In the genomic region with DNA sequence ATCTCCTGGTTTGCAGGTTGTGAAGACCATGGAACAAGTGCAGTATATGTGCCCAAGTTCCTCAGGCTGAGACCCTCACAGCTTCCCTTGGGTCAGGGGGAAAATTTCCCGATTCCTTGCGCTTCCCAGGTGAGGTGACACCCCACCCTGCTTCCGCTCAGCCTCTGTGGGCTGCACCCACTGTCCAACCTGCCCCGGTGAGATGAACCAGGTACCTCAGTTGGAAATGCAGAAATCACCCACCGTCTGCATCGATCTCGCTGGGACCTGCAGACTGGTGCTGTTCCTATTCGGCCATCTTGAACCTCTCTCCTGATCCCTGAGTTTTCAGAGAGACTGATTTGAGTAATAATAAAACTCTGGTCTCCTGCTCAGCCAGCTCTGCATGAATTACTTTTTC, we compare ENCODE assay signal across 20 cellular contexts. TPM values are rescaled to one million over a fixed set of nuclear protein-coding genes. Genes with fewer than 3 reads are reported as not detected.
DNase-seq lines count a peak whose midpoint lies in the region; TF ChIP-seq lines count a peak whose summit lies in the region.
"Had no signal": no experiment of that assay in that cellular context is flagged by ENCODE, and none has a peak within 500 bp of the region (broad histone marks: within the 10 kb centered on the region; RNA-seq: fewer than 3 reads in every experiment).

No MANE protein-coding gene starts in this region.

- intact Hi-C loops in sigmoid colon (cut with DNase I): no loop called here

- H3K27me3 Mint-ChIP-seq in H9 (ENCODE audit: low read depth) (peaks cover 9% of the 10 kb centered on the region; the same call in 1 of the 2 replicates), osteocyte (ENCODE audit: unreplicated experiment) (peaks cover 7% of the 10 kb centered on the region)
- peaks cover 33% of the 10 kb centered on the region for H3K27me3 Mint-ChIP-seq in T-helper 2 cell treated with Interferon-gamma antibody and Interleukin-4, amounts not matched to agents 5 μg/mL and 100 μg/mL, for 36 hours (ENCODE audit: low read depth)
- H3K27me3 Mint-ChIP-seq: CD4-positive, alpha-beta T cell had no signal

- H2BK12ac ChIP-seq in H9 (ENCODE audit: insufficient read length, low read depth, low read length): no peak overlapping the region
- H2BK12ac ChIP-seq in mesenchymal stem cell (ENCODE audit: low read length in 2 of 2): no peak overlapping the region

- H3K4me1 ChIP-seq in H9 (ENCODE audit: insufficient read depth, low read length) (no peaks in the 10 kb centered on the region; the same call in 1 of the 2 replicates), mesenchymal stem cell (ENCODE audit: control insufficient read depth, insufficient read depth, low read depth, low read length) (peaks cover 7% of the 10 kb centered on the region), sigmoid colon (no peaks in the 10 kb centered on the region)
- H3K4me1 ChIP-seq: HAP-1 had no signal

- TF ChIP-seq CTCF in H9 (conservative IDR thresholded peaks at IDR 0.05) (no peak), WERI-Rb-1 (IDR thresholded peaks at IDR 0.05; ENCODE audit: low read depth, low read length) (no peak), sigmoid colon (IDR thresholded peaks at IDR 0.05) (no peak), osteocyte (IDR thresholded peaks at IDR 0.05) (no peak)

- H3K36me3 ChIP-seq in WERI-Rb-1 (no peaks in the 10 kb centered on the region), mesenchymal stem cell (ENCODE audit: control insufficient read depth in 1 of 2, insufficient read depth in 2 of 2, low read depth in 1 of 2, low read length in 2 of 2) (no peaks in the 10 kb centered on the region), sigmoid colon (no peaks in the 10 kb centered on the region)
- H3K36me3 ChIP-seq: HAP-1 had no signal

- no peak overlapping the region for H3K18ac ChIP-seq in H9 (ENCODE audit: insufficient read length, low read depth, low read length)
- peak overlapping the region; percentile 21 to 28 for H3K18ac ChIP-seq in mesenchymal stem cell (ENCODE audit: low read depth in 1 of 2, low read length in 2 of 2)

- H3K27ac Mint-ChIP-seq in H9 (peak overlapping the region in 1 of 3 experiments; percentile 55; a peak in 1 of 7 replicates), osteocyte (ENCODE audit: unreplicated experiment) (no peak overlapping the region)
- no peak overlapping the region for H3K27ac Mint-ChIP-seq in T-helper 2 cell treated with Interferon-gamma antibody and Interleukin-4, amounts not matched to agents 5 μg/mL and 100 μg/mL, for 36 hours
- H3K27ac Mint-ChIP-seq: CD4-positive, alpha-beta T cell had no signal

- peaks cover 7 to 8% of the 10 kb centered on the region in 2 experiments; a peak in 2 of 5 replicates for H3K9me3 Mint-ChIP-seq in H9
- no peaks in the 10 kb centered on the region for H3K9me3 Mint-ChIP-seq in osteocyte (ENCODE audit: unreplicated experiment)
- H3K9me3 Mint-ChIP-seq in T-helper 2 cell treated with Interferon-gamma antibody and Interleukin-4, amounts not matched to agents 5 μg/mL and 100 μg/mL, for 36 hours: no peaks in the 10 kb centered on the region
- H3K9me3 Mint-ChIP-seq: CD4-positive, alpha-beta T cell had no signal

- H3T11ph ChIP-seq in H9 (ENCODE audit: low read length): no peak overlapping the region

- H3K27ac ChIP-seq in H9 (ENCODE audit: insufficient read length, low read depth, low read length) (no peak overlapping the region), WERI-Rb-1 (peak overlapping the region; percentile 44), mesenchymal stem cell (ENCODE audit: low read length, poor library complexity, severe bottlenecking) (no peak overlapping the region), sigmoid colon (no peak overlapping the region)
- H3K27ac ChIP-seq: HL-60 had no signal

- H3K4me3 Mint-ChIP-seq in H9 (peak overlapping the region in 1 of 2 experiments; percentile 53; a peak in 2 of 5 replicates), osteocyte (ENCODE audit: unreplicated experiment) (no peak overlapping the region)
- H3K4me3 Mint-ChIP-seq in T-helper 2 cell treated with Interferon-gamma antibody and Interleukin-4, amounts not matched to agents 5 μg/mL and 100 μg/mL, for 36 hours: no peak overlapping the region
- H3K4me3 Mint-ChIP-seq: CD4-positive, alpha-beta T cell had no signal

- H3K4ac ChIP-seq in H9 (ENCODE audit: low read depth, low read length) (no peak overlapping the region), mesenchymal stem cell (ENCODE audit: low read depth in 1 of 2, low read length in 2 of 2) (peak overlapping the region in 1 of 2 experiments; percentile 64)

- no peaks in the 10 kb centered on the region for H3K79me1 ChIP-seq in H9 (ENCODE audit: insufficient read depth, low read depth, low read length, poor library complexity, severe bottlenecking)
- no peaks in the 10 kb centered on the region for H3K79me1 ChIP-seq in mesenchymal stem cell (replicated peaks; ENCODE audit: low read length, poor library complexity, severe bottlenecking)

- no peak overlapping the region for H3K23ac ChIP-seq in H9 (ENCODE audit: insufficient read length, low read depth, low read length)
- H3K23ac ChIP-seq in mesenchymal stem cell (ENCODE audit: low read length in 2 of 2): no peak overlapping the region

- H3K4me1 Mint-ChIP-seq in H9: peaks cover 18 to 22% of the 10 kb centered on the region in 2 experiments
- H3K4me1 Mint-ChIP-seq in osteocyte (ENCODE audit: unreplicated experiment): peaks cover 9% of the 10 kb centered on the region
- H3K4me1 Mint-ChIP-seq in T-helper 2 cell treated with Interferon-gamma antibody and Interleukin-4, amounts not matched to agents 5 μg/mL and 100 μg/mL, for 36 hours (ENCODE audit: low read depth): no peaks in the 10 kb centered on the region

- no peak overlapping the region for H3K4me2 ChIP-seq in H9 (ENCODE audit: insufficient read depth, insufficient read length, low read length)
- no peak overlapping the region for H3K4me2 ChIP-seq in mesenchymal stem cell (ENCODE audit: low read length, poor library complexity, severe bottlenecking)

- no peaks in the 10 kb centered on the region for H3K27me3 ChIP-seq in H9 (ENCODE audit: insufficient read depth, low read length)
- H3K27me3 ChIP-seq in WERI-Rb-1 (ENCODE audit: insufficient read depth, low read depth, severe bottlenecking): no peaks in the 10 kb centered on the region
- no peaks in the 10 kb centered on the region for H3K27me3 ChIP-seq in mesenchymal stem cell (ENCODE audit: control insufficient read depth in 1 of 2, insufficient read depth in 1 of 2, low read length in 2 of 2)
- no peaks in the 10 kb centered on the region for H3K27me3 ChIP-seq in sigmoid colon

- no peaks in the 10 kb centered on the region for H3K79me2 ChIP-seq in H9 (ENCODE audit: insufficient read depth, low read length)

- H3K36me3 Mint-ChIP-seq in H9 (ENCODE audit: insufficient read depth in 1 of 3, low read depth in 3 of 3) (no peaks in the 10 kb centered on the region), osteocyte (ENCODE audit: unreplicated experiment) (peaks cover 2% of the 10 kb centered on the region)
- no peaks in the 10 kb centered on the region for H3K36me3 Mint-ChIP-seq in T-helper 2 cell treated with Interferon-gamma antibody and Interleukin-4, amounts not matched to agents 5 μg/mL and 100 μg/mL, for 36 hours (ENCODE audit: low read depth)

- H2AFZ ChIP-seq in H9 (ENCODE audit: low read length) (peak overlapping the region; percentile 24), mesenchymal stem cell (ENCODE audit: low read depth, low read length) (no peak overlapping the region)

- no peak for TF ChIP-seq POLR2A in sigmoid colon (IDR thresholded peaks at IDR 0.05)

- H2BK5ac ChIP-seq in H9 (ENCODE audit: insufficient read length, low read length) (no peak overlapping the region), mesenchymal stem cell (ENCODE audit: low read depth, low read length, poor library complexity, severe bottlenecking) (no peak overlapping the region)

- H3K9me3 ChIP-seq in H9 (ENCODE audit: control insufficient read depth, low read depth, low read length) (no peaks in the 10 kb centered on the region), WERI-Rb-1 (ENCODE audit: severe bottlenecking) (no peaks in the 10 kb centered on the region), mesenchymal stem cell (ENCODE audit: control insufficient read depth, low read length) (no peaks in the 10 kb centered on the region), sigmoid colon (no peaks in the 10 kb centered on the region)
- H3K9me3 ChIP-seq: HAP-1 had no signal

- peaks cover 4% of the 10 kb centered on the region for H3K23me2 ChIP-seq in H9 (ENCODE audit: insufficient read length, low read depth, low read length, poor library complexity, severe bottlenecking)

- H2BK15ac ChIP-seq in H9 (ENCODE audit: low read depth, low read length) (no peak overlapping the region), mesenchymal stem cell (ENCODE audit: low read depth, poor library complexity, severe bottlenecking) (no peak overlapping the region)

- no peak overlapping the region for H2BK20ac ChIP-seq in H9 (ENCODE audit: low read depth, low read length, poor library complexity, severe bottlenecking)

- no peak overlapping the region for H4K91ac ChIP-seq in H9 (ENCODE audit: insufficient read length, low read depth, low read length)
- H4K91ac ChIP-seq in mesenchymal stem cell (ENCODE audit: low read length): peak overlapping the region; percentile 56

- DNase-seq in H9: no peak
- no peak for DNase-seq in WERI-Rb-1
- DNase-seq in mesenchymal stem cell: no peak
- DNase-seq in sigmoid colon: peak; percentile 30
- DNase-seq in osteocyte (ENCODE audit: extremely low spot score, unreplicated experiment): no peak
- DNase-seq in T-helper 2 cell treated with Interferon-gamma antibody and Interleukin-4, amounts not matched to agents 5 μg/mL and 100 μg/mL, for 36 hours (ENCODE audit: low spot score): no peak
- DNase-seq in activated naive CD4-positive, alpha-beta T cell treated with anti-CD3 and anti-CD28 coated beads, Interleukin-2, amount 50 U/mL, for 16 hours: no peak
- DNase-seq: COR-L47; DMS79 treated with DMSO at 0.1 percent for 48 hours; KBM-7; MM.1S; NCI-H1092; NCI-H2029; NCI-H2227 treated with DMSO at 0.1 percent for 48 hours; NCI-H774; NK-92 treated with Interleukin-12 subunit alpha and Interleukin-12 subunit beta, amount 100 ng/mL, for 24 hours had no signal

- H3K9ac ChIP-seq in H9 (ENCODE audit: extremely low read depth, insufficient read length, low read length) (no peak overlapping the region), mesenchymal stem cell (ENCODE audit: low read length) (no peak overlapping the region)

- H2AK5ac ChIP-seq in H9 (ENCODE audit: insufficient read length, low read length) (no peak overlapping the region), mesenchymal stem cell (ENCODE audit: low read length, severe bottlenecking) (no peak overlapping the region)

- H4K5ac ChIP-seq in H9 (ENCODE audit: insufficient read length, low read depth, low read length): no peak overlapping the region

- peak overlapping the region; percentile 62 for H3K56ac ChIP-seq in H9 (ENCODE audit: insufficient read length, low read depth, low read length)

- H2BK120ac ChIP-seq in H9 (ENCODE audit: low read depth, low read length, poor library complexity, severe bottlenecking): no peak overlapping the region
- H2BK120ac ChIP-seq in mesenchymal stem cell (ENCODE audit: low read depth, low read length): no peak overlapping the region

- WGBS in H9 (ENCODE audit: extremely low coverage, insufficient read length, low lambda C conversion rate): no CpG with 5 or more reads among the region's 8 CpGs
- WGBS in mesenchymal stem cell: 95% methylated on average over 8 of the region's 8 CpGs
- 97% methylated on average over 8 of the region's 8 CpGs for WGBS in sigmoid colon, 2 donors

- H3K14ac ChIP-seq in H9 (ENCODE audit: insufficient read depth, low read length) (peak overlapping the region; percentile 45; the same call in 1 of the 2 replicates), mesenchymal stem cell (ENCODE audit: low read length in 2 of 2) (no peak overlapping the region)

- H4K8ac ChIP-seq in H9 (replicated peaks; ENCODE audit: insufficient read length, low read depth, low read length) (no peak overlapping the region), mesenchymal stem cell (ENCODE audit: low read length) (peak overlapping the region; percentile 54)

- no peak overlapping the region for H3K4me3 ChIP-seq in WERI-Rb-1 (ENCODE audit: low read depth, low read length)
- H3K4me3 ChIP-seq in mesenchymal stem cell (ENCODE audit: insufficient read depth in 1 of 2, low read depth in 1 of 2, low read length in 2 of 2): no peak overlapping the region
- H3K4me3 ChIP-seq in sigmoid colon: no peak overlapping the region
- H3K4me3 ChIP-seq: GM12878, HAP-1 had no signal

- no peaks in the 10 kb centered on the region for H4K20me1 ChIP-seq in H9 (ENCODE audit: control insufficient read depth, insufficient read depth, insufficient read length)

- no peak for TF ChIP-seq EP300 in sigmoid colon (IDR thresholded peaks at IDR 0.05)

RNA-seq across cellular contexts. Expression of gene CHCHD5, which starts 30.6 kb away (rescaled TPM):
- total RNA-seq in H9 (2021) (30.6 and 32.3 TPM in 2 replicates), sigmoid colon (10 to 100 TPM; 13.8 to 36.4 (median 25.3) TPM), osteocyte (24.7 and 31.4 TPM in 2 replicates)
- polyA plus RNA-seq in mesenchymal stem cell (2013, experiment 1 of 2): 25.0 TPM
- 24.5 TPM for polyA plus RNA-seq in mesenchymal stem cell (2013, experiment 2 of 2)
- 10 to 100 TPM; 41.8 to 62.5 (median 43.0) TPM for polyA plus RNA-seq in sigmoid colon

RNA-seq across cellular contexts. Expression of gene SLC20A1, which starts 30.7 kb away (rescaled TPM):
- total RNA-seq in H9 (2021) (120 and 123 TPM in 2 replicates), sigmoid colon (10 to 100 TPM; 11.4 to 25.1 (median 14.3) TPM), osteocyte (77.6 and 80.4 TPM in 2 replicates)
- 115 TPM for polyA plus RNA-seq in mesenchymal stem cell (2013, experiment 1 of 2)
- polyA plus RNA-seq in mesenchymal stem cell (2013, experiment 2 of 2): 115 TPM
- 10 to 100 TPM; 18.0 to 34.9 (median 31.0) TPM for polyA plus RNA-seq in sigmoid colon
